Comparison of ENCODE assay signal across 10 cellular contexts in the genomic region with DNA sequence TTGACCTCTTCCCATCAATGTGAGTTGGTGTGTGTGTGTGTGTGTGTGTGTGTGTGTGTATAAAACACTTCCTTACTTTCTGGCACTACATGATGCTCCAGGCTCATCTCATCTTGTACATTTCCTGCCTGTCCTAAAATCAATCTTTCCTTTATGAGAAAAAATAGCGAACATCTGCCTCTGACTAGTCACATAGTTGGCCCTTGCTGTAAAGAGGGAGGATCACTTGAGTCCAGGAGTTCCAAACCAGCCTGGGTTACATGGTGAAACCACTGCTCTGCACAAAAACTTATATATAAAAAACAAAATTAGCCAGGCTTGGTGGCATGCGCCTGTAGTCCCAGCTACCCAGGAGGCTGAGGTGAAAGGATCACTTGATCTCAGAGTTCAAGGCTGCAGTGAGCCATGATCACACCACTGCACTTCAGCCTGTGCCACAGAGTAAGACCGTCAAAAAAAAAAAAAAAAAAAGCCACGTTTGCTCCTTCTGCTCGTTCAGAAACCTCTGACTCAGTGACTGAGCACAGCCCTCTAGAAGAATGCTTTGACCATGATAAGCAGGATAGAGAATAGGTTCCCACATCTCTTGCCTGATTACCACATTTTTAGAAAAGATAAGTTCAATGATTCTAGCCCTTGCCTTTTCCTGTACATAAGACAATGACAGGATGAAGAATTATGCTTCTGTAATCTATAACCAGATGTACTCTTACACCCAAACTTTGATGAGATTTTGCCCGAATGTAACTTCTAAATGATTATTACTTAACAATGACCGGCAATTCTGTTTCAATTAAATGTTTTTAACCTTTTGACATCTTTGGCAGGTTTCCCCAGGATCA. TPM values are rescaled to one million over a fixed set of nuclear protein-coding genes. Genes with fewer than 3 reads are reported as not detected.
A peak's percentile ranks its signal among the peaks of the same experiment; 100 is the strongest.
DNase-seq lines count a peak whose midpoint lies in the region; ATAC-seq and TF ChIP-seq lines count a peak whose summit lies in the region.
"Had no signal": no experiment of that assay in that cellular context is flagged by ENCODE, and none has a peak within 500 bp of the region (broad histone marks: within the 10 kb centered on the region; RNA-seq: fewer than 3 reads in every experiment).

No MANE protein-coding gene starts in this region.

- intact Hi-C loops in esophagus muscularis mucosa (cut with DNase I) = no loop called here

- TF ChIP-seq CTCF in HFFc6 (IDR thresholded peaks at IDR 0.05) (no peak), esophagus muscularis mucosa (IDR thresholded peaks at IDR 0.05) (no peak)

- in situ Hi-C loops in ACHN (cut with HindIII; ENCODE audit: low pct_ligation_motif_present, low pct_unique_long_range_greater_than_20kb, low sequenced_read_pairs) = no loop called here

- no peaks in the 10 kb centered on the region for H3K27me3 ChIP-seq in adipocyte (replicated peaks; ENCODE audit: control insufficient read depth, insufficient read depth, low read length)
- H3K27me3 ChIP-seq in esophagus muscularis mucosa = no peaks in the 10 kb centered on the region

- peaks cover 34% of the 10 kb centered on the region for H3K4me1 Mint-ChIP-seq in HFFc6 (ENCODE audit: low read depth)

- peaks cover 63% of the 10 kb centered on the region for H3K4me1 ChIP-seq in adipocyte (ENCODE audit: control insufficient read depth, insufficient read depth, low read length)
- H3K4me1 ChIP-seq in esophagus muscularis mucosa = peaks cover 8 to 20% (median 15%) of the 10 kb centered on the region in 4 donors

- ATAC-seq in HG03432 (IDR thresholded peaks at IDR 0.05; ENCODE audit: unreplicated experiment) = no peak

- H3K4me3 Mint-ChIP-seq in HFFc6 = peak overlapping the region; percentile 74
- H3K4me3 Mint-ChIP-seq: stimulated activated naive CD8-positive, alpha-beta T cell treated with anti-CD3 and anti-CD28 coated beads, Interleukin-15, Interleukin-2, amounts not matched to agents 100 ng/mL and 50 ng/mL, for 24 hours had no signal

- WGBS in esophagus muscularis mucosa = 45% methylated on average over 7 of the region's 7 CpGs

- H3K27me3 Mint-ChIP-seq in HFFc6 (ENCODE audit: insufficient read depth) = no peaks in the 10 kb centered on the region; the same call in 1 of the 2 replicates
- H3K27me3 Mint-ChIP-seq: stimulated activated naive CD8-positive, alpha-beta T cell treated with anti-CD3 and anti-CD28 coated beads, Interleukin-15, Interleukin-2, amounts not matched to agents 100 ng/mL and 50 ng/mL, for 24 hours had no signal

- no peak for TF ChIP-seq POLR2A in esophagus muscularis mucosa (IDR thresholded peaks at IDR 0.05; ENCODE audit: low read depth)

- H3K36me3 ChIP-seq in adipocyte (ENCODE audit: control insufficient read depth, insufficient read depth, low read length, severe bottlenecking) (no peaks in the 10 kb centered on the region), esophagus muscularis mucosa (no peaks in the 10 kb centered on the region)

- no peak overlapping the region for H3K27ac ChIP-seq in esophagus muscularis mucosa (replicated peaks in 1 of 4)

- no peaks in the 10 kb centered on the region for H3K36me3 Mint-ChIP-seq in HFFc6 (ENCODE audit: low read depth)

- H3K9me3 Mint-ChIP-seq in HFFc6 = no peaks in the 10 kb centered on the region
- H3K9me3 Mint-ChIP-seq: stimulated activated naive CD8-positive, alpha-beta T cell treated with anti-CD3 and anti-CD28 coated beads, Interleukin-15, Interleukin-2, amounts not matched to agents 100 ng/mL and 50 ng/mL, for 24 hours had no signal

- peak overlapping the region; percentile 41 for H3K9ac ChIP-seq in adipocyte (ENCODE audit: low read length)

- peak overlapping the region; percentile 94 for H3K27ac Mint-ChIP-seq in HFFc6
- H3K27ac Mint-ChIP-seq: stimulated activated naive CD8-positive, alpha-beta T cell treated with anti-CD3 and anti-CD28 coated beads, Interleukin-15, Interleukin-2, amounts not matched to agents 100 ng/mL and 50 ng/mL, for 24 hours had no signal

- no peak for TF ChIP-seq EP300 in esophagus muscularis mucosa (IDR thresholded peaks at IDR 0.05)

- H3K4me3 ChIP-seq in adipocyte (ENCODE audit: low read length) (no peak overlapping the region), esophagus muscularis mucosa (no peak overlapping the region)

- DNase-seq in ACHN (peak; percentile 65), HFFc6 (peak; percentile 84), adipocyte (ENCODE audit: low read depth) (peak; percentile 71), islet precursor cell (peak; percentile 62), superior temporal gyrus (ENCODE audit: extremely low spot score) (no peak), HuH-7 (ENCODE audit: low spot score) (no peak), esophagus muscularis mucosa (ENCODE audit: extremely low spot score) (no peak)
- DNase-seq: posterior cingulate gyrus had no signal

- H3K9me3 ChIP-seq in adipocyte (ENCODE audit: control insufficient read depth, low read length) (no peaks in the 10 kb centered on the region), esophagus muscularis mucosa (no peaks in the 10 kb centered on the region)

RNA-seq across cellular contexts. Expression of a gene that starts 45.2 kb away (rescaled TPM):
- total RNA-seq in HFFc6 (2021; fragmentation: NEBNext Ultra II Directional; extraction: Animal tissue kit (Norgen Biotek cat#: 25700)) = 10 to 100 TPM; 12.7 to 17.4 (median 15.2) TPM
- total RNA-seq in esophagus muscularis mucosa = 10 to 100 TPM; 11.3 to 21.6 (median 19.4) TPM

Comparison
In these comparisons a context has a peak if more than half of its experiments do, and no peak if none do; other contexts are left out.
1. DNase-seq: peak in ACHN (single experiment), HFFc6 (single experiment), adipocyte (single experiment) and islet precursor cell (single experiment); none in superior temporal gyrus (single experiment), HuH-7 (single experiment) and esophagus muscularis mucosa (single experiment).